21 cellular contexts compared by ENCODE assay signal in genomic region chr2:12765203-12765602, GRCh38. TPM values are rescaled to one million over a fixed set of nuclear protein-coding genes. Genes with fewer than 3 reads are reported as not detected.
A peak's percentile ranks its signal among the peaks of the same experiment; 100 is the strongest.
DNase-seq lines count a peak whose midpoint lies in the region; ATAC-seq, FAIRE-seq and TF ChIP-seq lines count a peak whose summit lies in the region.
"Had no signal": no experiment of that assay in that cellular context is flagged by ENCODE, and none has a peak within 500 bp of the region (broad histone marks: within the 10 kb centered on the region; RNA-seq: fewer than 3 reads in every experiment).

No MANE protein-coding gene starts in this region.

- ATAC-seq in foreskin keratinocyte (peak; percentile 33), GM19455 (IDR thresholded peaks at IDR 0.05; ENCODE audit: unreplicated experiment) (no peak)

- peaks cover 9% of the 10 kb centered on the region for H3K27me3 Mint-ChIP-seq in activated naive CD8-positive, alpha-beta T cell
- H3K27me3 Mint-ChIP-seq in activated naive CD8-positive, alpha-beta T cell treated with anti-CD3 and anti-CD28 coated beads for 36 hours: peaks cover 24% of the 10 kb centered on the region

- H3K36me3 Mint-ChIP-seq in activated naive CD8-positive, alpha-beta T cell: no peaks in the 10 kb centered on the region
- peaks cover 1% of the 10 kb centered on the region for H3K36me3 Mint-ChIP-seq in activated naive CD8-positive, alpha-beta T cell treated with anti-CD3 and anti-CD28 coated beads for 36 hours
- H3K36me3 Mint-ChIP-seq: CD4-positive, alpha-beta memory T cell had no signal

- no peaks in the 10 kb centered on the region for H3K79me2 ChIP-seq in MM.1S (ENCODE audit: low read length)

- no peaks in the 10 kb centered on the region for H3K9me3 ChIP-seq in MM.1S (replicated peaks; ENCODE audit: insufficient read depth, low read length)
- H3K9me3 ChIP-seq: Caco-2 had no signal

- no peak overlapping the region for H3K4me3 Mint-ChIP-seq in activated naive CD8-positive, alpha-beta T cell
- H3K4me3 Mint-ChIP-seq in activated naive CD8-positive, alpha-beta T cell treated with anti-CD3 and anti-CD28 coated beads for 36 hours: no peak overlapping the region
- H3K4me3 Mint-ChIP-seq: CD4-positive, alpha-beta memory T cell had no signal

- no peaks in the 10 kb centered on the region for H4K20me1 ChIP-seq in MM.1S (ENCODE audit: insufficient read depth, low read length)
- H4K20me1 ChIP-seq: BLaER1 treated with 17β-estradiol and CSF1 and Interleukin-3, amounts not matched to agents 10 nM and 100 nM had no signal

- H3K27me3 ChIP-seq in foreskin keratinocyte (peaks cover 12% of the 10 kb centered on the region), MM.1S (replicated peaks; ENCODE audit: insufficient read depth, low read length) (no peaks in the 10 kb centered on the region)
- H3K27me3 ChIP-seq: BLaER1 treated with 17β-estradiol and CSF1 and Interleukin-3, amounts not matched to agents 10 nM and 100 nM had no signal

- peaks cover 8% of the 10 kb centered on the region for H3K4me1 Mint-ChIP-seq in activated naive CD8-positive, alpha-beta T cell (ENCODE audit: low read depth)
- peaks cover 7% of the 10 kb centered on the region for H3K4me1 Mint-ChIP-seq in activated naive CD8-positive, alpha-beta T cell treated with anti-CD3 and anti-CD28 coated beads for 36 hours

- H3K36me3 ChIP-seq in MM.1S (replicated peaks; ENCODE audit: insufficient read depth, low read length): no peaks in the 10 kb centered on the region
- H3K36me3 ChIP-seq: BLaER1 treated with 17β-estradiol and CSF1 and Interleukin-3, amounts not matched to agents 10 nM and 100 nM had no signal

- no peaks in the 10 kb centered on the region for H3K9me3 Mint-ChIP-seq in activated naive CD8-positive, alpha-beta T cell (ENCODE audit: low read depth)
- no peaks in the 10 kb centered on the region for H3K9me3 Mint-ChIP-seq in activated naive CD8-positive, alpha-beta T cell treated with anti-CD3 and anti-CD28 coated beads for 36 hours

- H3K27ac ChIP-seq in foreskin keratinocyte (no peak overlapping the region), MM.1S (ENCODE audit: low read length) (no peak overlapping the region)
- H3K27ac ChIP-seq: BLaER1 treated with 17β-estradiol and CSF1 and Interleukin-3, amounts not matched to agents 10 nM and 100 nM had no signal

- H3K4me2 ChIP-seq in MM.1S (ENCODE audit: low read depth, low read length): no peak overlapping the region
- H3K4me2 ChIP-seq: BLaER1 treated with 17β-estradiol and CSF1 and Interleukin-3, amounts not matched to agents 10 nM and 100 nM had no signal

- H3K9me2 ChIP-seq in MM.1S (replicated peaks; ENCODE audit: insufficient read depth, low read length): no peaks in the 10 kb centered on the region

- TF ChIP-seq POLR2A in GM12891 (IDR thresholded peaks at IDR 0.05; ENCODE audit: low read depth, low read length): no peak

- H3K4me3 ChIP-seq in MM.1S (ENCODE audit: low read length): no peak overlapping the region
- H3K4me3 ChIP-seq: BLaER1 treated with 17β-estradiol and CSF1 and Interleukin-3, amounts not matched to agents 10 nM and 100 nM had no signal

- no peak for FAIRE-seq in GM12891 (lab: Jason Lieb, UNC)
- FAIRE-seq: H54, RCC 7860 had no signal

- H3K27ac Mint-ChIP-seq in activated naive CD8-positive, alpha-beta T cell: peak overlapping the region; percentile 10
- no peak overlapping the region for H3K27ac Mint-ChIP-seq in activated naive CD8-positive, alpha-beta T cell treated with anti-CD3 and anti-CD28 coated beads for 36 hours
- H3K27ac Mint-ChIP-seq: CD4-positive, alpha-beta memory T cell had no signal

- TF ChIP-seq CTCF in foreskin keratinocyte (conservative IDR thresholded peaks at IDR 0.05) (no peak), MM.1S (IDR thresholded peaks at IDR 0.05; ENCODE audit: low read length) (no peak)

- no peak overlapping the region for H3K9ac ChIP-seq in MM.1S (ENCODE audit: low read length)
- H3K9ac ChIP-seq: BLaER1 treated with 17β-estradiol and CSF1 and Interleukin-3, amounts not matched to agents 10 nM and 100 nM had no signal

- H2AFZ ChIP-seq in MM.1S (ENCODE audit: low read length): no peak overlapping the region

- no peak for DNase-seq in activated naive CD8-positive, alpha-beta T cell treated with anti-CD3 and anti-CD28 coated beads for 36 hours
- DNase-seq in amniotic epithelial cell (ENCODE audit: low read depth) (peak; percentile 51), foreskin keratinocyte (peak; percentile 19 to 47), MM.1S (no peak), GM12891 (ENCODE audit: insufficient read length, low spot score) (no peak)
- DNase-seq in activated CD4-positive, alpha-beta T cell treated with anti-CD3 and anti-CD28 coated beads for 1 hour: no peak
- DNase-seq: 8988T; Caco-2; CD4-positive, alpha-beta memory T cell; GF-D8; Karpas-422; NCI-H1417; NCI-H1694 treated with DMSO at 0.1 percent for 48 hours; NCI-H2081 treated with DMSO at 0.1 percent for 48 hours; NCI-H2171 treated with DMSO at 0.1 percent for 48 hours; NCI-H526 had no signal

- H3F3A ChIP-seq in MM.1S (ENCODE audit: insufficient read depth, low read length): no peaks in the 10 kb centered on the region

- H3K4me1 ChIP-seq in foreskin keratinocyte: no peaks in the 10 kb centered on the region
- no peaks in the 10 kb centered on the region for H3K4me1 ChIP-seq in MM.1S (ENCODE audit: low read length)
- H3K4me1 ChIP-seq: Caco-2 had no signal

TF ChIP-seq in GM12891, 5 proteins besides CTCF, POLR2A, EP300 and RAD21:
- TF ChIP-seq PAX5 (IDR thresholded peaks at IDR 0.05; ENCODE audit: insufficient read depth, low read length, severe bottlenecking): no peak
- no peak for TF ChIP-seq POLR2AphosphoS5 (IDR thresholded peaks at IDR 0.05; ENCODE audit: low read depth, low read length)
- TF ChIP-seq TAF1 (IDR thresholded peaks at IDR 0.05; ENCODE audit: low read depth, low read length): no peak
- TF ChIP-seq POU2F2 (IDR thresholded peaks at IDR 0.05; ENCODE audit: low read depth, low read length): no peak

RNA-seq across cellular contexts. Expression of gene TRIB2, which starts 48.5 kb away (rescaled TPM):
- 1 to 10 TPM; 5.0 to 5.1 TPM for total RNA-seq in activated naive CD8-positive, alpha-beta T cell treated with anti-CD3 and anti-CD28 coated beads for 36 hours
- 5.0 and 5.9 TPM in 2 replicates for total RNA-seq in foreskin keratinocyte
- 2.9 and 3.7 TPM in 2 replicates for polyA plus RNA-seq in foreskin keratinocyte
- 5.0 TPM for polyA plus RNA-seq in GM12891 (2012; ENCODE audit: low read depth, missing spikeins)

Comparison
In these comparisons a context has a peak if more than half of its experiments do, and no peak if none do; other contexts are left out.
1. DNase-seq: peak in amniotic epithelial cell (single experiment) and foreskin keratinocyte (2 of 2); none in activated naive CD8-positive, alpha-beta T cell treated with anti-CD3 and anti-CD28 coated beads for 36 hours (single experiment), activated CD4-positive, alpha-beta T cell treated with anti-CD3 and anti-CD28 coated beads for 1 hour (single experiment), MM.1S (single experiment) and GM12891 (single experiment).